ENCODE assay signal across 16 cellular contexts in the genomic region with DNA sequence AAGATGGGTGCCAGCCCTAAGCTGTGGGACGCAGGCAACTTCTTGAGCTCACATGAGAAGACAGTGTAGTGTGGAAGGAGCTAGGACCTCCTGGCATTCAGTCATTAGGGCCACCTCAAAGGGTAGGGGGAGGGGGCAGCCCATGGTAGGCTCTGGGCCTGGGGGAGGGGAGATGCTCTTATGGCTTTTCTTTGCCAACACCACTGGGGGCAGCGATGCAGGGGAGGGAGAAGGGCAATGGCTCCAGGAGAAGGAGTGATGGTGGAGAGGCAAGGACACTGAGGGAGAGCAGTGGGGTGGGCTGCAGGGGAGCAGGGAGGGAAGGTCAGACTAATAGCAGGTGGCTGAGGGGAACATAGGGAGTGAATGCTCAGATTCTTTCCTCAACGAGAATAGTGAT.
DNase-seq lines count a peak whose midpoint lies in the region; ATAC-seq and TF ChIP-seq lines count a peak whose summit lies in the region.
"Had no signal": no experiment of that assay in that cellular context is flagged by ENCODE, and none has a peak within 500 bp of the region (broad histone marks: within the 10 kb centered on the region; RNA-seq: fewer than 3 reads in every experiment).

No MANE protein-coding gene starts in this region.

- ATAC-seq in activated CD8-positive, alpha-beta T cell treated with anti-CD3 and anti-CD28 coated beads for 36 hours: no peak
- ATAC-seq in activated CD8-positive, alpha-beta T cell treated with anti-CD3 and anti-CD28 coated beads, Interleukin-2, amount 10 ng/mL, durations not matched to agents 7 days and 5 days: no peak
- no peak for ATAC-seq in HG03469 (IDR thresholded peaks at IDR 0.05; ENCODE audit: unreplicated experiment)
- ATAC-seq in gastrocnemius medialis: no peak

- no peaks in the 10 kb centered on the region for H3K9me3 Mint-ChIP-seq in activated CD8-positive, alpha-beta T cell treated with anti-CD3 and anti-CD28 coated beads for 36 hours
- H3K9me3 Mint-ChIP-seq in activated CD8-positive, alpha-beta T cell treated with anti-CD3 and anti-CD28 coated beads, Interleukin-2, amount 10 ng/mL, durations not matched to agents 7 days and 5 days (ENCODE audit: insufficient read depth): no peaks in the 10 kb centered on the region
- H3K9me3 Mint-ChIP-seq in osteocyte (ENCODE audit: unreplicated experiment): no peaks in the 10 kb centered on the region

- H3K36me3 ChIP-seq in WERI-Rb-1 (peaks cover 62% of the 10 kb centered on the region), gastrocnemius medialis (peaks cover 0 to 61% of the 10 kb centered on the region in 2 donors)
- H3K36me3 ChIP-seq: ovary had no signal

- H3K4me1 Mint-ChIP-seq in activated CD8-positive, alpha-beta T cell treated with anti-CD3 and anti-CD28 coated beads for 36 hours (ENCODE audit: low read depth): no peaks in the 10 kb centered on the region
- no peaks in the 10 kb centered on the region for H3K4me1 Mint-ChIP-seq in activated CD8-positive, alpha-beta T cell treated with anti-CD3 and anti-CD28 coated beads, Interleukin-2, amount 10 ng/mL, durations not matched to agents 7 days and 5 days (ENCODE audit: low read depth)
- no peaks in the 10 kb centered on the region for H3K4me1 Mint-ChIP-seq in osteocyte (ENCODE audit: unreplicated experiment)

- H3K9me3 ChIP-seq in WERI-Rb-1 (ENCODE audit: severe bottlenecking): no peaks in the 10 kb centered on the region
- no peaks in the 10 kb centered on the region for H3K9me3 ChIP-seq in gastrocnemius medialis
- H3K9me3 ChIP-seq: HAP-1, ovary, spleen had no signal

- intact Hi-C loops in activated CD8-positive, alpha-beta T cell treated with anti-CD3 and anti-CD28 coated beads for 36 hours (cut with micrococcal nuclease): no loop called here
- intact Hi-C loops in gastrocnemius medialis (cut with DNase I; ENCODE audit: low total_unique reads): no loop called here

- no peak for TF ChIP-seq CTCF in activated CD8-positive, alpha-beta T cell treated with anti-CD3 and anti-CD28 coated beads for 36 hours (IDR thresholded peaks at IDR 0.05)
- TF ChIP-seq CTCF in WERI-Rb-1 (IDR thresholded peaks at IDR 0.05; ENCODE audit: low read depth, low read length) (peak; percentile 32; the same call in 1 of the 2 replicates), osteocyte (IDR thresholded peaks at IDR 0.05) (peak; percentile 8), gastrocnemius medialis (IDR thresholded peaks at IDR 0.05 in 4 of 5, conservative IDR thresholded peaks at IDR 0.05 in 1 of 5) (no peak)

- H3K27ac ChIP-seq in WERI-Rb-1: no peak overlapping the region
- no peak overlapping the region for H3K27ac ChIP-seq in gastrocnemius medialis
- H3K27ac ChIP-seq: HL-60, ovary, spleen had no signal

- CTCF ChIA-PET in activated CD8-positive, alpha-beta T cell treated with anti-CD3 and anti-CD28 coated beads for 36 hours (lab: Charles Lee): interaction anchor here (2.1 kb wide), 1 partner anchor 57 kb away, joined by 6 read pairs; no protein-coding TSS in a partner anchor
- CTCF ChIA-PET in activated CD8-positive, alpha-beta T cell treated with anti-CD3 and anti-CD28 coated beads, Interleukin-2, amount 10 ng/mL, durations not matched to agents 7 days and 5 days (lab: Charles Lee): no interaction called here

- H3K27me3 Mint-ChIP-seq in activated CD8-positive, alpha-beta T cell treated with anti-CD3 and anti-CD28 coated beads for 36 hours: no peaks in the 10 kb centered on the region
- no peaks in the 10 kb centered on the region for H3K27me3 Mint-ChIP-seq in activated CD8-positive, alpha-beta T cell treated with anti-CD3 and anti-CD28 coated beads, Interleukin-2, amount 10 ng/mL, durations not matched to agents 7 days and 5 days (ENCODE audit: low read depth)
- H3K27me3 Mint-ChIP-seq in osteocyte (ENCODE audit: unreplicated experiment): no peaks in the 10 kb centered on the region

- H3K4me1 ChIP-seq in gastrocnemius medialis: no peaks in the 10 kb centered on the region
- H3K4me1 ChIP-seq: HAP-1, spleen had no signal

- POLR2A ChIA-PET in activated CD8-positive, alpha-beta T cell treated with anti-CD3 and anti-CD28 coated beads for 36 hours (lab: Charles Lee): interaction anchor here (1.5 kb wide), 1 partner anchor 40 kb away, joined by 3 read pairs; no protein-coding TSS in a partner anchor
- POLR2A ChIA-PET in activated CD8-positive, alpha-beta T cell treated with anti-CD3 and anti-CD28 coated beads, Interleukin-2, amount 10 ng/mL, durations not matched to agents 7 days and 5 days (lab: Charles Lee): no interaction called here

- DNase-seq in activated CD8-positive, alpha-beta T cell treated with anti-CD3 and anti-CD28 coated beads for 36 hours: peak; percentile 10
- DNase-seq in activated CD8-positive, alpha-beta T cell treated with anti-CD3 and anti-CD28 coated beads, Interleukin-2, amount 10 ng/mL, durations not matched to agents 7 days and 5 days: no peak
- peak; percentile 11 for DNase-seq in LHCN-M2 (ENCODE audit: low read depth)
- DNase-seq in WERI-Rb-1: peak; percentile 51
- no peak for DNase-seq in osteocyte (ENCODE audit: extremely low spot score, unreplicated experiment)
- DNase-seq in NCI-H1436 (lab: John Stamatoyannopoulos, UW): no peak
- DNase-seq in gastrocnemius medialis: no peak
- DNase-seq: activated CD4-positive, CD25-positive, alpha-beta regulatory T cell treated with anti-CD3 and anti-CD28 coated beads, Interleukin-2, amount 50 U/mL, for 72 hours; central memory CD4-positive, alpha-beta T cell; NCI-H2081; ovary; spleen; T-helper 1 cell had no signal

- no peak overlapping the region for H3K4me3 ChIP-seq in WERI-Rb-1 (ENCODE audit: low read depth, low read length)
- H3K4me3 ChIP-seq in gastrocnemius medialis: no peak overlapping the region
- H3K4me3 ChIP-seq: HAP-1, ovary, spleen had no signal

- H3K27ac Mint-ChIP-seq in activated CD8-positive, alpha-beta T cell treated with anti-CD3 and anti-CD28 coated beads for 36 hours: no peak overlapping the region
- no peak overlapping the region for H3K27ac Mint-ChIP-seq in activated CD8-positive, alpha-beta T cell treated with anti-CD3 and anti-CD28 coated beads, Interleukin-2, amount 10 ng/mL, durations not matched to agents 7 days and 5 days
- H3K27ac Mint-ChIP-seq in osteocyte (ENCODE audit: unreplicated experiment): no peak overlapping the region

- H3K36me3 Mint-ChIP-seq in activated CD8-positive, alpha-beta T cell treated with anti-CD3 and anti-CD28 coated beads for 36 hours (ENCODE audit: low read depth): peaks cover 33% of the 10 kb centered on the region
- peaks cover 50% of the 10 kb centered on the region for H3K36me3 Mint-ChIP-seq in activated CD8-positive, alpha-beta T cell treated with anti-CD3 and anti-CD28 coated beads, Interleukin-2, amount 10 ng/mL, durations not matched to agents 7 days and 5 days (ENCODE audit: low read depth)
- peaks cover 27% of the 10 kb centered on the region for H3K36me3 Mint-ChIP-seq in osteocyte (ENCODE audit: unreplicated experiment)

- no peak overlapping the region for H3K4me3 Mint-ChIP-seq in activated CD8-positive, alpha-beta T cell treated with anti-CD3 and anti-CD28 coated beads for 36 hours
- no peak overlapping the region for H3K4me3 Mint-ChIP-seq in activated CD8-positive, alpha-beta T cell treated with anti-CD3 and anti-CD28 coated beads, Interleukin-2, amount 10 ng/mL, durations not matched to agents 7 days and 5 days
- H3K4me3 Mint-ChIP-seq in osteocyte (ENCODE audit: unreplicated experiment): no peak overlapping the region

- in situ Hi-C loops in gastrocnemius medialis (cut with MboI; ENCODE audit: low sequenced_read_pairs in 4 of 4): loop anchor here in 1 of 4 donors (25.0 kb wide), 1 partner anchor 119 kb away; a partner anchor contains a TSS

- no peak for TF ChIP-seq POLR2A in gastrocnemius medialis (IDR thresholded peaks at IDR 0.05)

- H3K27me3 ChIP-seq in WERI-Rb-1 (ENCODE audit: insufficient read depth, low read depth, severe bottlenecking): no peaks in the 10 kb centered on the region
- H3K27me3 ChIP-seq in gastrocnemius medialis: no peaks in the 10 kb centered on the region
- H3K27me3 ChIP-seq: ovary, spleen had no signal

Comparison
In these comparisons a context has a peak if more than half of its experiments do, and no peak if none do; other contexts are left out.
1. DNase-seq: peak in activated CD8-positive, alpha-beta T cell treated with anti-CD3 and anti-CD28 coated beads for 36 hours (single experiment), LHCN-M2 (single experiment) and WERI-Rb-1 (single experiment); none in activated CD8-positive, alpha-beta T cell treated with anti-CD3 and anti-CD28 coated beads, Interleukin-2, amount 10 ng/mL, durations not matched to agents 7 days and 5 days (single experiment), osteocyte (single experiment), NCI-H1436 (single experiment) and gastrocnemius medialis (0 of 2).
2. CTCF ChIP-seq: peak in WERI-Rb-1 (single experiment) and osteocyte (single experiment); none in activated CD8-positive, alpha-beta T cell treated with anti-CD3 and anti-CD28 coated beads for 36 hours (single experiment) and gastrocnemius medialis (0 of 5).